ENCODE assay signal across 13 cellular contexts in the genomic region with DNA sequence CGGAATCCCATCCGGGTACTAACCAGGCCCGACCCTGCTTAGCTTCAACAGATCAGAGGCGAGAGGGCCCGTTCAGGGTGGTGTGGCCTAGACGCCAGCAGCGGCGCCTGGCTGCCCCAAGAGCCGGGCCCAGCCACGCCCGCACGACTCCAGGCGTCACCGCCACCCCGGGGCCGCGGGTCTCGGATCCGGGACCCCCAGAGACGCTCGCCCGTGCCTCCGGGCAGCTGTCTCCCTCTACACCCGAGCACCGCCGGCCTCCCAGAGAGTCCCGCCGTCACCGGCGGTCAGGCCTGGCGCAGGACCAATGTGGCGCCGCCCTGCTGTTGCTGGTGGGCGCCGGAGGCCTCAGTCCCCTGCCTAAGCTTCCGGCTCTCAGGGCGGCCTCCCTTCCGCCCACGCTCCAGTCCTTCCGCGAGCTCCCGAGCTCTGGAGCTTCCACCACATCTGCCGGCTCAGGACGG.
DNase-seq lines count a peak whose midpoint lies in the region; ATAC-seq and TF ChIP-seq lines count a peak whose summit lies in the region.
"Had no signal": no experiment of that assay in that cellular context is flagged by ENCODE, and none has a peak within 500 bp of the region (broad histone marks: within the 10 kb centered on the region; RNA-seq: fewer than 3 reads in every experiment).

No MANE protein-coding gene starts in this region.

- POLR2A ChIA-PET in activated naive CD8-positive, alpha-beta T cell treated with anti-CD3 and anti-CD28 coated beads, Interleukin-2, amount 10 ng/mL, durations not matched to agents 7 days and 5 days (lab: Charles Lee) = no interaction called here

- ATAC-seq in HG02938 (IDR thresholded peaks at IDR 0.05; ENCODE audit: unreplicated experiment) (peak; percentile 68), mucosa of descending colon (peak; percentile 22)
- peak; percentile 58 for ATAC-seq in activated naive CD8-positive, alpha-beta T cell treated with anti-CD3 and anti-CD28 coated beads, Interleukin-2, amount 10 ng/mL, durations not matched to agents 7 days and 5 days (ENCODE audit: low read depth)

- peaks cover 12% of the 10 kb centered on the region for H3K9me3 Mint-ChIP-seq in activated naive CD8-positive, alpha-beta T cell treated with anti-CD3 and anti-CD28 coated beads, Interleukin-2, amount 10 ng/mL, durations not matched to agents 7 days and 5 days

- no peak overlapping the region for H3K27ac Mint-ChIP-seq in activated naive CD8-positive, alpha-beta T cell treated with anti-CD3 and anti-CD28 coated beads, Interleukin-2, amount 10 ng/mL, durations not matched to agents 7 days and 5 days
- H3K27ac Mint-ChIP-seq: T-helper 1 cell treated with Interleukin-12 subunit alpha and Interleukin-12 subunit beta and Interleukin-4 antibody, amounts not matched to agents 30 μg/mL and 1 μg/mL, for 36 hours had no signal

- DNase-seq in DMS53 (lab: John Stamatoyannopoulos, UW) (peak; percentile 74), mucosa of descending colon (peak in 1 of 3 donors; percentile 66), kidney glomerular epithelial cell (lab: John Stamatoyannopoulos, UW) (no peak), ecto neural progenitor cell (ENCODE audit: low spot score) (no peak), CD1c-positive myeloid dendritic cell (ENCODE audit: extremely low spot score) (no peak), DMS153 (lab: John Stamatoyannopoulos, UW) (no peak)
- DNase-seq in activated naive CD8-positive, alpha-beta T cell treated with anti-CD3 and anti-CD28 coated beads, Interleukin-2, amount 10 ng/mL, durations not matched to agents 7 days and 5 days = peak; percentile 49
- DNase-seq: hypothalamus, midbrain, NCI-H524, tibial artery had no signal

- H3K4me1 ChIP-seq in mucosa of descending colon (ENCODE audit: low read depth) = no peaks in the 10 kb centered on the region
- H3K4me1 ChIP-seq: tibial artery had no signal

- peaks cover 3% of the 10 kb centered on the region for H3K36me3 Mint-ChIP-seq in activated naive CD8-positive, alpha-beta T cell treated with anti-CD3 and anti-CD28 coated beads, Interleukin-2, amount 10 ng/mL, durations not matched to agents 7 days and 5 days

- H3K4me3 ChIP-seq in mucosa of descending colon = no peak overlapping the region
- H3K4me3 ChIP-seq: tibial artery had no signal

- H3K4me3 Mint-ChIP-seq in activated naive CD8-positive, alpha-beta T cell treated with anti-CD3 and anti-CD28 coated beads, Interleukin-2, amount 10 ng/mL, durations not matched to agents 7 days and 5 days = no peak overlapping the region
- H3K4me3 Mint-ChIP-seq: T-helper 1 cell treated with Interleukin-12 subunit alpha and Interleukin-12 subunit beta and Interleukin-4 antibody, amounts not matched to agents 30 μg/mL and 1 μg/mL, for 36 hours had no signal

- peaks cover 13% of the 10 kb centered on the region for H3K27me3 Mint-ChIP-seq in activated naive CD8-positive, alpha-beta T cell treated with anti-CD3 and anti-CD28 coated beads, Interleukin-2, amount 10 ng/mL, durations not matched to agents 7 days and 5 days

- peaks cover 3% of the 10 kb centered on the region for H3K4me1 Mint-ChIP-seq in activated naive CD8-positive, alpha-beta T cell treated with anti-CD3 and anti-CD28 coated beads, Interleukin-2, amount 10 ng/mL, durations not matched to agents 7 days and 5 days

- intact Hi-C loops in mucosa of descending colon (cut with DNase I, micrococcal nuclease) = no loop called here

- peaks cover 66% of the 10 kb centered on the region for H3K9me3 ChIP-seq in mucosa of descending colon

- H3K36me3 ChIP-seq in mucosa of descending colon (ENCODE audit: low read depth) = no peaks in the 10 kb centered on the region
- H3K36me3 ChIP-seq: tibial artery had no signal

- no peak for TF ChIP-seq CTCF in mucosa of descending colon (IDR thresholded peaks at IDR 0.05)

Comparison
In these comparisons a context has a peak if more than half of its experiments do, and no peak if none do; other contexts are left out.
1. DNase-seq: peak in DMS53 (single experiment) and activated naive CD8-positive, alpha-beta T cell treated with anti-CD3 and anti-CD28 coated beads, Interleukin-2, amount 10 ng/mL, durations not matched to agents 7 days and 5 days (single experiment); none in kidney glomerular epithelial cell (single experiment), ecto neural progenitor cell (single experiment), CD1c-positive myeloid dendritic cell (single experiment) and DMS153 (single experiment).
2. Peak in every context shown above with its lines, with median percentiles within 50 percentile points of each other: ATAC-seq.